1 cellular context compared by ENCODE assay signal in the genomic region with DNA sequence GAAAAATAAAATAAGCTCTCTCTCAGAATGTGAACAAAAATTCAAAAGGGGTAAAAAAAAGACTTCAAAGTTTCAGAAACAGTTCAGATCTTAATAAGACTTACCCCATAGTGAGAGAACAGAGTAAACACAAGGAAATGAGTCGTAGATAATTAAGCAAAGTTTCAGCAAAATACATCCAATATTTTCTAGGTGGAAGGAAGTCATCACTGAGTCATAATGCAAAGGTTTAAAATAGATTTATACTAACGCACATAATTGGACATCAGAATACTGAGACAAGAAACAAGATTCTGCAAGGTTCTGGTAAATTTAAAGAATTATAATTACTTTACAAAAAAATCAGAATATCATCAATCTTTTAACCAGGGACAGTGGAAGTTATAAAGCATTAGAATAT.
TF ChIP-seq lines count a peak whose summit lies in the region.

No MANE protein-coding gene starts in this region.

TF ChIP-seq in HCT116, 20 proteins besides CTCF, POLR2A, EP300 and RAD21:
- TF ChIP-seq ZBTB33 (IDR thresholded peaks at IDR 0.05; ENCODE audit: extremely low read depth, insufficient replicate concordance, low read length): no peak
TF ChIP-seq in HCT116: peak in this region for 0.
